11 cellular contexts compared by ENCODE assay signal in the genomic region with DNA sequence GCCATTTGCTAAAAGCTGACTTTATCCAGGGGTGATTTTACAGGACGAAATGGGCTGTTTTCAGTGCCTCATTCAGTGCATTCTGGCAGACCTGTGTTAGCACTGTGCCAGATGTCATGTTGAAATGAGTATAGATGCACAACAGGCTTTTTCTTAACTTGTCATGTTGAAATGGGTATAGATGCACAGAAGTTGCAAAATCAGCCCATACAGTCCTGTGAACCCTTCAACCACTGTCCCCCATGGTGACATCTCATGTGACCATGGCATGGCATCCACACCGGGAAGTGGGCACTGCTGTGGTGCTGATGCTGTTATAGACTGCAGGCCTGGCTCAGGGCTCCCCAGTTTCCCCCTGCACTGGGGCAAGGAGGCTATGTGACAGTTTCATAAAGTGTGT. TPM values are rescaled to one million over a fixed set of nuclear protein-coding genes. Genes with fewer than 3 reads are reported as not detected.
DNase-seq lines count a peak whose midpoint lies in the region; ATAC-seq, FAIRE-seq and TF ChIP-seq lines count a peak whose summit lies in the region.
"Had no signal": no experiment of that assay in that cellular context is flagged by ENCODE, and none has a peak within 500 bp of the region (broad histone marks: within the 10 kb centered on the region; RNA-seq: fewer than 3 reads in every experiment).

No MANE protein-coding gene starts in this region.

- H3K36me3 Mint-ChIP-seq in activated B cell treated with CpG ODN at 0.5 μM for 24 hours (ENCODE audit: low read depth): peaks cover 8% of the 10 kb centered on the region

- no peaks in the 10 kb centered on the region for H3K27me3 ChIP-seq in mesenchymal stem cell (ENCODE audit: control insufficient read depth in 1 of 2, insufficient read depth in 1 of 2, low read length in 2 of 2)
- H3K27me3 ChIP-seq in transverse colon: no peaks in the 10 kb centered on the region
- H3K27me3 ChIP-seq: BE2C, tibial nerve had no signal

- CTCF ChIA-PET in A549 (lab: Yijun Ruan, JAX) (interaction anchor here (1.2 to 11.3 kb wide), 3 partner anchors 20 to 195 kb away, joined by 4 to 119 read pairs (median 20); no protein-coding TSS in a partner anchor), activated B cell treated with CpG ODN at 0.5 μM for 24 hours (lab: Charles Lee) (no interaction called here)

- H3K4me1 Mint-ChIP-seq in activated B cell treated with CpG ODN at 0.5 μM for 24 hours: peaks cover 26% of the 10 kb centered on the region

- no peak overlapping the region for H4K8ac ChIP-seq in mesenchymal stem cell (ENCODE audit: low read length)

- no peak overlapping the region for H3K4ac ChIP-seq in mesenchymal stem cell (ENCODE audit: low read depth in 1 of 2, low read length in 2 of 2)

- in situ Hi-C loops in transverse colon (cut with MboI; ENCODE audit: low pct_ligation_motif_present in 1 of 4, low pct_unique_long_range_greater_than_20kb in 1 of 4, low sequenced_read_pairs in 3 of 4): no loop called here

- DNase-seq in A549 (ENCODE audit: low read depth in 1 of 2, low spot score in 1 of 2) (no peak), GM12892 (ENCODE audit: insufficient read length) (no peak), activated B cell treated with CpG ODN at 0.5 μM for 24 hours (no peak), mesenchymal stem cell (no peak), transverse colon (no peak)
- DNase-seq in effector CD4-positive, alpha-beta T cell: no peak
- DNase-seq: BE2C, NCI-H187 treated with DMSO at 0.1 percent for 48 hours had no signal

- WGBS in A549 (ENCODE audit: missing lambda C conversion rate): 46% methylated on average over 2 of the region's 2 CpGs
- WGBS in mesenchymal stem cell: 96% methylated on average over 2 of the region's 2 CpGs
- 52 to 67% methylated on average over 2 of the region's 2 CpGs for WGBS in transverse colon (ENCODE audit: low coverage in 1 of 2), 2 donors

- TF ChIP-seq CTCF in A549 (IDR thresholded peaks at IDR 0.05) (no peak), activated B cell treated with CpG ODN at 0.5 μM for 24 hours (IDR thresholded peaks at IDR 0.05) (no peak), transverse colon (IDR thresholded peaks at IDR 0.05) (no peak)

- H3K4me1 ChIP-seq in A549 (peaks cover 21% of the 10 kb centered on the region), mesenchymal stem cell (ENCODE audit: control insufficient read depth, insufficient read depth, low read depth, low read length) (peaks cover 13% of the 10 kb centered on the region), transverse colon (peaks cover 10 to 39% (median 28%) of the 10 kb centered on the region in 4 donors)
- H3K4me1 ChIP-seq: BE2C had no signal

- POLR2A ChIA-PET in A549 (lab: Yijun Ruan, JAX): no interaction called here
- POLR2A ChIA-PET in activated B cell treated with CpG ODN at 0.5 μM for 24 hours (lab: Charles Lee): interaction anchor here (0.7 to 2.2 kb wide), 5 partner anchors 8 to 212 kb away, joined by 3 to 16 read pairs (median 9); a partner anchor contains a TSS

- no peak for TF ChIP-seq RAD21 in A549 (conservative IDR thresholded peaks at IDR 0.05 in 1 of 2, IDR thresholded peaks at IDR 0.05 in 1 of 2)

- H3K27me3 Mint-ChIP-seq in activated B cell treated with CpG ODN at 0.5 μM for 24 hours: no peaks in the 10 kb centered on the region

- no peak for FAIRE-seq in A549 (lab: Jason Lieb, UNC)
- FAIRE-seq in GM12892 (lab: Jason Lieb, UNC): peak; percentile 80

- H3K36me3 ChIP-seq in mesenchymal stem cell (ENCODE audit: control insufficient read depth in 1 of 2, insufficient read depth in 2 of 2, low read depth in 1 of 2, low read length in 2 of 2): peaks cover 5 to 7% of the 10 kb centered on the region in 2 experiments
- no peaks in the 10 kb centered on the region for H3K36me3 ChIP-seq in transverse colon
- H3K36me3 ChIP-seq: BE2C had no signal

- no peak overlapping the region for H2BK120ac ChIP-seq in mesenchymal stem cell (ENCODE audit: low read depth, low read length)

- H3K4me3 Mint-ChIP-seq in activated B cell treated with CpG ODN at 0.5 μM for 24 hours: peak overlapping the region; percentile 44

- H2BK5ac ChIP-seq in mesenchymal stem cell (ENCODE audit: low read depth, low read length, poor library complexity, severe bottlenecking): no peak overlapping the region

- H3K23ac ChIP-seq in mesenchymal stem cell (ENCODE audit: low read length in 2 of 2): no peak overlapping the region

- H2BK15ac ChIP-seq in mesenchymal stem cell (ENCODE audit: low read depth, poor library complexity, severe bottlenecking): no peak overlapping the region

- TF ChIP-seq EP300 in A549 (IDR thresholded peaks at IDR 0.05) (no peak), transverse colon (IDR thresholded peaks at IDR 0.05; ENCODE audit: low read depth) (no peak)

- H3K9ac ChIP-seq in mesenchymal stem cell (ENCODE audit: low read length): no peak overlapping the region

- TF ChIP-seq POLR2A in A549 (IDR thresholded peaks at IDR 0.05; ENCODE audit: low read length) (no peak), GM12892 (IDR thresholded peaks at IDR 0.05; ENCODE audit: low read depth, low read length) (no peak), transverse colon (IDR thresholded peaks at IDR 0.05) (no peak)

- H3K79me1 ChIP-seq in mesenchymal stem cell (replicated peaks; ENCODE audit: low read length, poor library complexity, severe bottlenecking): peaks cover under 1% of the 10 kb centered on the region

- H3K27ac ChIP-seq in A549 (peak overlapping the region; percentile 87 to 97; a peak in 4 of 6 replicates), mesenchymal stem cell (ENCODE audit: low read length, poor library complexity, severe bottlenecking) (no peak overlapping the region), transverse colon (no peak overlapping the region)

- H2BK12ac ChIP-seq in mesenchymal stem cell (ENCODE audit: low read length in 2 of 2): no peak overlapping the region

- no peaks in the 10 kb centered on the region for H3K9me3 ChIP-seq in A549
- H3K9me3 ChIP-seq in mesenchymal stem cell (ENCODE audit: control insufficient read depth, low read length): no peaks in the 10 kb centered on the region
- no peaks in the 10 kb centered on the region for H3K9me3 ChIP-seq in transverse colon
- H3K9me3 ChIP-seq: BE2C, tibial nerve had no signal

- peak overlapping the region; percentile 62 for H4K91ac ChIP-seq in mesenchymal stem cell (ENCODE audit: low read length)

- no peak overlapping the region for H2AFZ ChIP-seq in mesenchymal stem cell (ENCODE audit: low read depth, low read length)

- no peak overlapping the region for H3K14ac ChIP-seq in mesenchymal stem cell (ENCODE audit: low read length in 2 of 2)

- peak overlapping the region; percentile 80 for H3K4me2 ChIP-seq in A549
- peak overlapping the region; percentile 19 for H3K4me2 ChIP-seq in mesenchymal stem cell (ENCODE audit: low read length, poor library complexity, severe bottlenecking)

- ATAC-seq in A549 (no peak), activated B cell treated with CpG ODN at 0.5 μM for 24 hours (ENCODE audit: low read depth) (no peak), HG02885 (IDR thresholded peaks at IDR 0.05; ENCODE audit: poor library complexity, unreplicated experiment) (no peak), HG02678 (IDR thresholded peaks at IDR 0.05; ENCODE audit: unreplicated experiment) (no peak)

- peak overlapping the region; percentile 50 for H3K27ac Mint-ChIP-seq in activated B cell treated with CpG ODN at 0.5 μM for 24 hours

- no peaks in the 10 kb centered on the region for H3K9me3 Mint-ChIP-seq in activated B cell treated with CpG ODN at 0.5 μM for 24 hours

- intact Hi-C loops in activated B cell treated with CpG ODN at 0.5 μM for 24 hours (cut with micrococcal nuclease): no loop called here
- intact Hi-C loops in transverse colon (cut with DNase I; ENCODE audit: low total_unique reads): no loop called here

- no peak overlapping the region for H3K18ac ChIP-seq in mesenchymal stem cell (ENCODE audit: low read depth in 1 of 2, low read length in 2 of 2)

- H2AK5ac ChIP-seq in mesenchymal stem cell (ENCODE audit: low read length, severe bottlenecking): peak overlapping the region; percentile 31

- peak overlapping the region; percentile 99; the same call in 2 of the 3 replicates for H3K4me3 ChIP-seq in A549
- no peak overlapping the region for H3K4me3 ChIP-seq in mesenchymal stem cell (ENCODE audit: insufficient read depth in 1 of 2, low read depth in 1 of 2, low read length in 2 of 2)
- no peak overlapping the region for H3K4me3 ChIP-seq in transverse colon

RNA-seq across cellular contexts. Expression of a gene that starts 2.5 kb away (rescaled TPM):
- polyA plus RNA-seq in A549 (2011; rRNA removed) (287 and 296 TPM in 2 replicates), A549 (2017; fragmentation: RNase III; extraction: RNeasy Plus Mini Kit Qiagen cat#74134 plus additional on column Dnase treatment) (386 to 392 TPM (median 391 TPM) in 3 replicates)
- polyA plus RNA-seq in A549 (2012; cell fraction: cytosol; rRNA removed): 443 and 463 TPM in 2 replicates
- polyA plus RNA-seq in A549 (2012; cell fraction: nucleus; rRNA removed): 406 and 442 TPM in 2 replicates
- polyA minus RNA-seq in A549 (2011; rRNA and poly(A)+ RNA removed): 132 and 159 TPM in 2 replicates
- polyA plus RNA-seq in GM12892 (2012; ENCODE audit: missing spikeins): 113 TPM
- total RNA-seq in activated B cell treated with CpG ODN at 0.5 μM for 24 hours (194 and 244 TPM in 2 replicates), transverse colon (100 to 1,000 TPM; 124 to 164 (median 141) TPM)
- 215 TPM for polyA plus RNA-seq in mesenchymal stem cell (2013, experiment 1 of 2)
- polyA plus RNA-seq in mesenchymal stem cell (2013, experiment 2 of 2): 211 TPM

RNA-seq across cellular contexts. Expression of a gene that starts 27.6 kb away (rescaled TPM):
- polyA plus RNA-seq in A549 (2011; rRNA removed) (14.5 and 16.8 TPM in 2 replicates), A549 (2017; fragmentation: RNase III; extraction: RNeasy Plus Mini Kit Qiagen cat#74134 plus additional on column Dnase treatment) (41.9 to 43.5 TPM (median 43.1 TPM) in 3 replicates)
- 82.8 and 96.7 TPM in 2 replicates for polyA plus RNA-seq in A549 (2012; cell fraction: cytosol; rRNA removed)
- polyA plus RNA-seq in A549 (2012; cell fraction: nucleus; rRNA removed): 296 and 428 TPM in 2 replicates
- 8.6 and 9.5 TPM in 2 replicates for polyA minus RNA-seq in A549 (2011; rRNA and poly(A)+ RNA removed)
- 19.1 TPM for polyA plus RNA-seq in GM12892 (2012; ENCODE audit: missing spikeins)
- total RNA-seq in activated B cell treated with CpG ODN at 0.5 μM for 24 hours (60.3 and 63.3 TPM in 2 replicates), transverse colon (100 to 1,000 TPM in 1 of 4 donors, 10 to 100 TPM in 3; 28.0 to 239 (median 38.4) TPM)
- polyA plus RNA-seq in mesenchymal stem cell (2013, experiment 1 of 2): 50.4 TPM
- polyA plus RNA-seq in mesenchymal stem cell (2013, experiment 2 of 2): 43.7 TPM

RNA-seq across cellular contexts. Expression of a gene that starts 40.2 kb away (rescaled TPM):
- polyA plus RNA-seq in A549 (2011; rRNA removed): not detected in 2 replicates
- 0.32 and 0.51 TPM in 2 replicates for polyA plus RNA-seq in A549 (2012; cell fraction: cytosol; rRNA removed)
- polyA plus RNA-seq in A549 (2012; cell fraction: nucleus; rRNA removed): 0.47 and 0.59 TPM in 2 replicates
- 1.0 to 1.3 TPM (median 1.0 TPM) in 3 replicates for polyA plus RNA-seq in A549 (2017; fragmentation: RNase III; extraction: RNeasy Plus Mini Kit Qiagen cat#74134 plus additional on column Dnase treatment)
- polyA minus RNA-seq in A549 (2011; rRNA and poly(A)+ RNA removed): 0.29 TPM in 1 of 2 replicates, not detected in the other
- 1.9 TPM for polyA plus RNA-seq in GM12892 (2012; ENCODE audit: missing spikeins)
- 0.27 and 0.34 TPM in 2 replicates for total RNA-seq in activated B cell treated with CpG ODN at 0.5 μM for 24 hours
- 0.03 TPM for polyA plus RNA-seq in mesenchymal stem cell (2013, experiment 1 of 2)
- polyA plus RNA-seq in mesenchymal stem cell (2013, experiment 2 of 2): 0.11 TPM
- 1 to 10 TPM in 1 of 4 donors, under 1 TPM in 1, not detected in 2; 0.79 to 1.2 TPM for total RNA-seq in transverse colon
- total RNA-seq: tibial nerve had no signal

RNA-seq across cellular contexts. Expression of a gene that starts 43.7 kb away (rescaled TPM):
- polyA plus RNA-seq in A549 (2011; rRNA removed) (60.7 and 69.9 TPM in 2 replicates), A549 (2017; fragmentation: RNase III; extraction: RNeasy Plus Mini Kit Qiagen cat#74134 plus additional on column Dnase treatment) (144 to 163 TPM (median 154 TPM) in 3 replicates)
- 99.7 and 117 TPM in 2 replicates for polyA plus RNA-seq in A549 (2012; cell fraction: cytosol; rRNA removed)
- polyA plus RNA-seq in A549 (2012; cell fraction: nucleus; rRNA removed): 612 and 775 TPM in 2 replicates
- 56.6 and 63.8 TPM in 2 replicates for polyA minus RNA-seq in A549 (2011; rRNA and poly(A)+ RNA removed)
- polyA plus RNA-seq in GM12892 (2012; ENCODE audit: missing spikeins): 13.7 TPM
- total RNA-seq in activated B cell treated with CpG ODN at 0.5 μM for 24 hours (5.6 and 5.9 TPM in 2 replicates), transverse colon (1,000 to 10,000 TPM in 1 of 4 donors, 100 to 1,000 TPM in 3; 257 to 1,130 (median 322) TPM)
- 16.2 TPM for polyA plus RNA-seq in mesenchymal stem cell (2013, experiment 1 of 2)
- polyA plus RNA-seq in mesenchymal stem cell (2013, experiment 2 of 2): 17.4 TPM

RNA-seq across cellular contexts. Expression of a gene that starts 48.4 kb away (rescaled TPM):
- 11.6 and 13.5 TPM in 2 replicates for polyA plus RNA-seq in A549 (2011; rRNA removed)
- polyA plus RNA-seq in A549 (2012; cell fraction: cytosol; rRNA removed): 43.6 and 50.2 TPM in 2 replicates
- 85.4 and 116 TPM in 2 replicates for polyA plus RNA-seq in A549 (2012; cell fraction: nucleus; rRNA removed)
- 18.7 to 21.8 TPM (median 19.5 TPM) in 3 replicates for polyA plus RNA-seq in A549 (2017; fragmentation: RNase III; extraction: RNeasy Plus Mini Kit Qiagen cat#74134 plus additional on column Dnase treatment)
- polyA minus RNA-seq in A549 (2011; rRNA and poly(A)+ RNA removed): 4.5 and 15.8 TPM in 2 replicates
- polyA plus RNA-seq in GM12892 (2012; ENCODE audit: missing spikeins): 5.7 TPM
- 30.1 and 35.4 TPM in 2 replicates for total RNA-seq in activated B cell treated with CpG ODN at 0.5 μM for 24 hours
- polyA plus RNA-seq in mesenchymal stem cell (2013, experiment 1 of 2): 11.7 TPM
- polyA plus RNA-seq in mesenchymal stem cell (2013, experiment 2 of 2): 10.9 TPM
- total RNA-seq in transverse colon: 10 to 100 TPM in 2 of 4 donors, 1 to 10 TPM in 2; 6.0 to 28.3 (median 9.7) TPM

Comparison
In these comparisons a context has a peak if more than half of its experiments do, and no peak if none do; other contexts are left out.
1. H3K27ac ChIP-seq: peak in A549 (2 of 2); none in mesenchymal stem cell (single experiment) and transverse colon (0 of 4).